Comparison of ENCODE assay signal across 2 cellular contexts in genomic region chr10:111944331-111944730, GRCh38.
TF ChIP-seq lines count a peak whose summit lies in the region.

No MANE protein-coding gene starts in this region.

TF ChIP-seq in HepG2, 621 proteins besides CTCF, POLR2A, EP300 and RAD21:
- TF ChIP-seq GRHL1 (CRISPR knock-in tag; conservative IDR thresholded peaks at IDR 0.05), result no peak
- no peak for TF ChIP-seq ZFYVE20 (CRISPR knock-in tag; IDR thresholded peaks at IDR 0.05; ENCODE audit: borderline replicate concordance, low read depth)
- TF ChIP-seq ZNF24 (IDR thresholded peaks at IDR 0.05), result no peak
- no peak for TF ChIP-seq ZNF512 (CRISPR knock-in tag; IDR thresholded peaks at IDR 0.05)
- TF ChIP-seq NCOR1 (IDR thresholded peaks at IDR 0.05; ENCODE audit: borderline replicate concordance, low read length), result no peak
- no peak for TF ChIP-seq PRMT3 (CRISPR knock-in tag; IDR thresholded peaks at IDR 0.05; ENCODE audit: borderline replicate concordance, low read depth)
- TF ChIP-seq KLF11 (CRISPR knock-in tag; IDR thresholded peaks at IDR 0.05), result no peak
- TF ChIP-seq ZNF274 (CRISPR knock-in tag; IDR thresholded peaks at IDR 0.05), result no peak
- TF ChIP-seq NFRKB (IDR thresholded peaks at IDR 0.05), result no peak
- no peak for TF ChIP-seq ZNF839 (CRISPR knock-in tag; IDR thresholded peaks at IDR 0.05; ENCODE audit: borderline replicate concordance)
- TF ChIP-seq MXD3 (CRISPR knock-in tag; IDR thresholded peaks at IDR 0.05), result no peak
- no peak for TF ChIP-seq ZNF414 (CRISPR knock-in tag; IDR thresholded peaks at IDR 0.05)
- no peak for TF ChIP-seq SATB2 (CRISPR knock-in tag; IDR thresholded peaks at IDR 0.05)

TF ChIP-seq in H1, 55 proteins besides CTCF, POLR2A, EP300 and RAD21:
- TF ChIP-seq TEAD4 (IDR thresholded peaks at IDR 0.05; ENCODE audit: low read depth, low read length), result no peak
- TF ChIP-seq SIRT6 (IDR thresholded peaks at IDR 0.05; ENCODE audit: low read length), result no peak
- no peak for TF ChIP-seq POLR2AphosphoS5 (IDR thresholded peaks at IDR 0.05; ENCODE audit: low read depth, low read length)
- TF ChIP-seq POU5F1 (IDR thresholded peaks at IDR 0.05; ENCODE audit: low read depth, low read length), result no peak
- no peak for TF ChIP-seq GTF2F1 (IDR thresholded peaks at IDR 0.05; ENCODE audit: borderline replicate concordance, low read depth, low read length)
- TF ChIP-seq EGR1 (IDR thresholded peaks at IDR 0.05; ENCODE audit: borderline replicate concordance, low read depth, low read length), result no peak
- TF ChIP-seq SIN3A (conservative IDR thresholded peaks at IDR 0.05 in 1 of 2, IDR thresholded peaks at IDR 0.05 in 1 of 2; ENCODE audit: low read depth in 1 of 2, low read length in 2 of 2), result no peak
- TF ChIP-seq ZNF274 (IDR thresholded peaks at IDR 0.05; ENCODE audit: borderline replicate concordance, extremely low read depth, low read length), result no peak
